8 cellular contexts compared by ENCODE assay signal in genomic region chr1:226662704-226663326, GRCh38.
DNase-seq lines count a peak whose midpoint lies in the region; ATAC-seq and TF ChIP-seq lines count a peak whose summit lies in the region.

No MANE protein-coding gene starts in this region.

- intact Hi-C loops in mammary epithelial cell (cut with micrococcal nuclease), result no loop called here

- H3K79me2 ChIP-seq in mammary epithelial cell (ENCODE audit: insufficient read depth, low read length), result peaks cover 2% of the 10 kb centered on the region

- H3K9me3 ChIP-seq in mammary epithelial cell (replicated peaks; ENCODE audit: insufficient read depth, low read length) (no peaks in the 10 kb centered on the region), liver (ENCODE audit: control insufficient read depth in 4 of 4, low read length in 3 of 4) (no peaks in the 10 kb centered on the region)

- no peaks in the 10 kb centered on the region for H4K20me1 ChIP-seq in mammary epithelial cell (ENCODE audit: insufficient read depth, low read length)

- H3K9ac ChIP-seq in mammary epithelial cell (ENCODE audit: insufficient read depth, low read length) (peak overlapping the region; percentile 30), liver (ENCODE audit: low read depth in 1 of 2, low read length in 2 of 2) (peak overlapping the region in 1 of 2 donors; percentile 12)

- DNase-seq in DMS 273 (lab: John Stamatoyannopoulos, UW; ENCODE audit: unreplicated experiment) (peak; percentile 85), KBM-7 (peak; percentile 87), mammary epithelial cell (peak; percentile 95), NCI-H1048 (lab: John Stamatoyannopoulos, UW) (no peak)
- peak; percentile 54 to 67 (median 64) for DNase-seq in activated CD4-positive, CD25-positive, alpha-beta regulatory T cell (lab: John Stamatoyannopoulos, UW)
- peak; percentile 73 for DNase-seq in stimulated activated CD8-positive, alpha-beta memory T cell treated with anti-CD3 and anti-CD28 coated beads, Interleukin-12 subunit alpha, Interleukin-12 subunit beta, amount 100 ng/mL, for 4 hours (ENCODE audit: low read depth)

- 9% methylated on average over 13 of the region's 13 CpGs for WGBS in mammary epithelial cell (ENCODE audit: low coverage, missing lambda C conversion rate)
- WGBS in liver, result 62% methylated on average over 13 of the region's 13 CpGs

- H3K36me3 ChIP-seq in mammary epithelial cell (ENCODE audit: insufficient read depth, low read length) (no peaks in the 10 kb centered on the region), liver (ENCODE audit: control insufficient read depth in 4 of 4, insufficient read depth in 3 of 4, low read depth in 1 of 4, low read length in 3 of 4) (no peaks in the 10 kb centered on the region)

- TF ChIP-seq RAD21 in liver (IDR thresholded peaks at IDR 0.05), result no peak

- H3K4me1 ChIP-seq in mammary epithelial cell (ENCODE audit: insufficient read depth, low read length) (peaks cover 40% of the 10 kb centered on the region), liver (ENCODE audit: control insufficient read depth in 4 of 4, insufficient read depth in 4 of 4, low read length in 3 of 4) (peaks cover 0 to 11% (median 1%) of the 10 kb centered on the region in 4 donors)

- TF ChIP-seq CTCF in mammary epithelial cell (conservative IDR thresholded peaks at IDR 0.05 in 1 of 2, IDR thresholded peaks at IDR 0.05 in 1 of 2; ENCODE audit: extremely low read depth in 1 of 2, insufficient read depth in 1 of 2, low read depth in 1 of 2, low read length in 2 of 2), result no peak
- no peak for TF ChIP-seq CTCF in liver (IDR thresholded peaks at IDR 0.05; ENCODE audit: low read depth, low read length, missing input control)

- H3K27ac ChIP-seq in mammary epithelial cell (ENCODE audit: insufficient read depth, low read depth, low read length) (peak overlapping the region; percentile 68), liver (ENCODE audit: low read depth in 1 of 2, low read length in 2 of 2) (peak overlapping the region; percentile 73 to 74)

- in situ Hi-C loops in KBM-7 (cut with MboI; ENCODE audit: low pct_unique_long_range_greater_than_20kb, low sequenced_read_pairs) (no loop called here), mammary epithelial cell (cut with MboI; ENCODE audit: low sequenced_read_pairs in 2 of 2) (no loop called here)

- peak overlapping the region; percentile 31 for H2AFZ ChIP-seq in mammary epithelial cell (ENCODE audit: low read depth, low read length)

- CTCF ChIA-PET in mammary epithelial cell (lab: Charles Lee; ENCODE audit: low non-redundant PET), result no interaction called here

- dilution Hi-C loops in mammary epithelial cell (cut with HindIII; ENCODE audit: low sequenced_read_pairs), result no loop called here

- H3K27me3 ChIP-seq in mammary epithelial cell (ENCODE audit: insufficient read depth, low read length), result no peaks in the 10 kb centered on the region
- H3K27me3 ChIP-seq in liver (ENCODE audit: control insufficient read depth in 4 of 4, insufficient read depth in 4 of 4, low read length in 3 of 4), result no peaks in the 10 kb centered on the region

- H3K4me3 ChIP-seq in mammary epithelial cell (replicated peaks in 1 of 3; ENCODE audit: insufficient read depth in 1 of 3, low read depth in 2 of 3, low read length in 3 of 3), result no peak overlapping the region
- H3K4me3 ChIP-seq in liver (ENCODE audit: low read depth in 1 of 3, low read length in 3 of 3), result no peak overlapping the region

- ATAC-seq in GM21528 (IDR thresholded peaks at IDR 0.05; ENCODE audit: low FRiP score, unreplicated experiment), result peak; percentile 97

- BruUV-seq in mammary epithelial cell (replicated peaks; lab: Mats Ljungman, UMichigan), result no TSS peak

- H3K4me2 ChIP-seq in mammary epithelial cell (ENCODE audit: insufficient read depth, low read depth, low read length), result peak overlapping the region; percentile 57

TF ChIP-seq in liver, 16 proteins besides CTCF, POLR2A, EP300 and RAD21:
- TF ChIP-seq RXRA (IDR thresholded peaks at IDR 0.05) (peak in 1 of 2 donors; percentile 54), YY1 (IDR thresholded peaks at IDR 0.05) (no peak), SP1 (IDR thresholded peaks at IDR 0.05) (peak; percentile 42), JUND (IDR thresholded peaks at IDR 0.05) (peak; percentile 87 to 91)
TF ChIP-seq in liver: peak in this region for 3.
